ENCODE assay signal across 24 cellular contexts in genomic region chr4:78770091-78770642, GRCh38.
"Had no signal": no experiment of that assay in that cellular context is flagged by ENCODE, and none has a peak within 500 bp of the region (broad histone marks: within the 10 kb centered on the region; RNA-seq: fewer than 3 reads in every experiment).

No MANE protein-coding gene starts in this region.

- ATAC-seq: activated T-cell treated with anti-CD3 and anti-CD28 coated beads, Interleukin-2, amount 50 U/mL, for 4 hours; Panc1 had no signal

- H3K27ac ChIP-seq: SJSA1, VCaP had no signal

- H3K27me3 ChIP-seq: SJSA1 had no signal

- H3K36me3 ChIP-seq: SJSA1 had no signal

- H3K9me3 ChIP-seq: SJSA1, SK-N-SH had no signal

- H3K4me3 ChIP-seq: SJSA1 had no signal

- DNase-seq: activated B cell treated with CpG ODN at 0.5 μM for 24 hours; activated CD4-positive, alpha-beta memory T cell treated with anti-CD3 and anti-CD28 coated beads for 36 hours; activated CD4-positive, alpha-beta T cell treated with anti-CD3 and anti-CD28 coated beads for 4 hours; activated CD4-positive, alpha-beta T cell treated with anti-CD3 and anti-CD28 coated beads, Interleukin-2, amount 50 U/mL, for 1 hour; activated CD4-positive, CD25-positive, alpha-beta regulatory T cell treated with anti-CD3 and anti-CD28 coated beads, Interleukin-2, amount 50 U/mL, for 72 hours; activated CD8-positive, alpha-beta memory T cell treated with anti-CD3 and anti-CD28 coated beads, Interleukin-2, amount 50 U/mL, for 4 hours; activated gamma-delta T cell treated with Interleukin-2 at 50 U/mL for 16 hours; activated naive CD4-positive, alpha-beta T cell treated with anti-CD3 and anti-CD28 coated beads for 36 hours; activated T-cell treated with anti-CD3 and anti-CD28 coated beads for 4 hours; activated T-cell treated with anti-CD3 and anti-CD28 coated beads, Interleukin-2, amount 50 U/mL, for 4 hours; anterior cingulate cortex; caudate nucleus; cerebellar nuclear complex; NCI-H1105; NCI-H1417 treated with DMSO at 0.1 percent for 48 hours; NCI-H187 treated with DMSO at 0.1 percent for 48 hours; NCI-H2081; NCI-H226; NCI-H524 treated with DMSO at 0.1 percent for 48 hours; SHP77 treated with DMSO at 0.1 percent for 48 hours; SK-N-SH had no signal
